ENCODE assay signal across 29 cellular contexts in the genomic region with DNA sequence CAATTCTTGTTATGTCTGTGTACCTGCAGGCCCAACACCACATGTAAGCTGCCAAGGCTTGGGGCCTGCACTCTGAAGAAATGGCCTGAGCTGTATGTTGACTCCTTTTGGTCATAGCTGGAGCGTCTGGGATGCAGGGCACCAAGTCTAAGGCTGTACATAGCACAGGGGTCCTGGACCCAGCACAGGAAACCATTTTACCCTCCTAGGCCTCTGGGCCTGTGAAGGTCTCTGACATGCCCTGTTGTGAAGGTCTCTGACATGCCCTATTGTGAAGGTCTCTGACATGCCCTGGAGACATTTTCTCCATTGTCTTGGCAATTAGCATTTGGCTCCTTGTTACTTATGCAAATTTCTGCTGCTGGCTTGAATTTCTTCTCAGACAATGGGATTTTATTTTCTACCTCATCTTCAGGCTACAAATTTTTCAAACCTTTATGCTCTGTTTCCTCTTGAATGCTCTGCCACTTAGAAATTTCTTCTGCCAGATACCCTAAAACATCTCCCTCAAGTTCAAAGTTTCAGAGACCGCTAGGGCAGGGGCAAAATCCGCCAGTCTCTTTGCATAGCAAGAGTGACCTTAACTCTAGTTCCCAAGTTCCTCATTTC.
"Had no signal": no experiment of that assay in that cellular context is flagged by ENCODE, and none has a peak within 500 bp of the region (broad histone marks: within the 10 kb centered on the region; RNA-seq: fewer than 3 reads in every experiment).

No MANE protein-coding gene starts in this region.

- H3K9me3 ChIP-seq: pancreas, prostate gland, testis, thyroid gland, vagina had no signal

- FAIRE-seq: islet of Langerhans, kidney, pancreas had no signal

- H3K36me3 ChIP-seq: left lung, lower lobe of right lung, pancreas, prostate gland, stomach, thyroid gland, transverse colon, upper lobe of left lung, vagina had no signal

- H3K4me1 ChIP-seq: left lung, lower lobe of right lung, pancreas, prostate gland, stomach, testis, thyroid gland, upper lobe of left lung, vagina had no signal

- ATAC-seq: left lung; lower lobe of right lung; naive thymus-derived CD8-positive, alpha-beta T cell; pancreas; right cardiac atrium; sciatic nerve; stimulated activated naive B cell treated with anti-CD40 and anti-IgM and Interleukin-4, amounts not matched to agents 10 μg/mL and 1 μg/mL and 100 μg/mL, for 72 hours; stimulated activated naive CD8-positive, alpha-beta T cell treated with anti-CD3 and anti-CD28 coated beads, Interleukin-15, Interleukin-2, amounts not matched to agents 100 U/mL and 50 U/mL, for 24 hours had no signal

- H3K27ac ChIP-seq: left lung, lower lobe of right lung, pancreas, prostate gland, skin epidermis, stomach, testis, thyroid gland, transverse colon, upper lobe of left lung, vagina had no signal

- H3K27me3 ChIP-seq: left lung, pancreas, stomach, testis, thyroid gland, transverse colon, upper lobe of left lung, vagina had no signal

- DNase-seq: immature natural killer cell; kidney; left colon; left lung; lower lobe of right lung; mammary epithelial cell; mesenchymal stem cell; naive thymus-derived CD8-positive, alpha-beta T cell; nucleus accumbens; pancreas; posterior cingulate gyrus; retina; right cardiac atrium; stimulated activated CD4-positive, alpha-beta T cell treated with anti-CD3 and anti-CD28 coated beads, Interleukin-12 subunit alpha, Interleukin-12 subunit beta, amount 100 ng/mL, for 4 hours; stimulated activated CD4-positive, alpha-beta T cell treated with anti-CD3 and anti-CD28 coated beads, Interleukin-15, amount 100 ng/mL, for 24 hours; stimulated activated CD4-positive, alpha-beta T cell treated with anti-CD3 and anti-CD28 coated beads, Interleukin-2, amount 100 ng/mL, for 24 hours; stimulated activated CD4-positive, alpha-beta T cell treated with anti-CD3 and anti-CD28 coated beads, Interleukin-4, amount 100 ng/mL, for 1 hour; stimulated activated naive B cell treated with anti-CD40 and anti-IgM and Interleukin-4, amounts not matched to agents 10 μg/mL and 1 μg/mL and 100 μg/mL, for 72 hours; stimulated activated naive CD8-positive, alpha-beta T cell treated with anti-CD3 and anti-CD28 coated beads, Interleukin-15, Interleukin-2, amounts not matched to agents 100 U/mL and 50 U/mL, for 24 hours; stomach; testis; thyroid gland; transverse colon; upper lobe of left lung had no signal

- H3K4me3 ChIP-seq: left lung, lower lobe of right lung, pancreas, prostate gland, skin epidermis, stomach, testis, thyroid gland, transverse colon, upper lobe of left lung, vagina had no signal
